Comparison of ENCODE assay signal across 24 cellular contexts in genomic region chr11:64605248-64605560, GRCh38. TPM values are rescaled to one million over a fixed set of nuclear protein-coding genes. Genes with fewer than 3 reads are reported as not detected.
"Had no signal": no experiment of that assay in that cellular context is flagged by ENCODE, and none has a peak within 500 bp of the region (broad histone marks: within the 10 kb centered on the region; RNA-seq: fewer than 3 reads in every experiment).

No MANE protein-coding gene starts in this region.

- H3K27me3 Mint-ChIP-seq: activated CD4-positive, alpha-beta memory T cell treated with anti-CD3 and anti-CD28 coated beads, Interleukin-2, amount 10 ng/mL, durations not matched to agents 7 days and 5 days; activated naive CD8-positive, alpha-beta T cell had no signal

- H3K27me3 ChIP-seq: colonic mucosa, neural progenitor cell, pancreas, right lobe of liver, transverse colon, uterus had no signal

- H3K4me3 Mint-ChIP-seq: activated B cell treated with CpG ODN at 0.5 μM for 24 hours; activated CD4-positive, alpha-beta memory T cell treated with anti-CD3 and anti-CD28 coated beads, Interleukin-2, amount 10 ng/mL, durations not matched to agents 7 days and 5 days; activated CD8-positive, alpha-beta memory T cell treated with anti-CD3 and anti-CD28 coated beads, Interleukin-2, amount 10 ng/mL, durations not matched to agents 7 days and 5 days; activated naive CD8-positive, alpha-beta T cell; neural progenitor cell; stimulated activated naive CD8-positive, alpha-beta T cell treated with anti-CD3 and anti-CD28 coated beads, Interleukin-15, amount 100 ng/mL, for 72 hours had no signal

- H3K27ac ChIP-seq: colonic mucosa, foreskin keratinocyte, left lung, neural progenitor cell, pancreas, right lobe of liver, suprapubic skin, transverse colon, uterus had no signal

- H3K9ac ChIP-seq: neural progenitor cell had no signal

- H3K36me3 ChIP-seq: colonic mucosa, left lung, neural progenitor cell, pancreas, right lobe of liver, suprapubic skin, transverse colon, uterus had no signal

- H3K4me3 ChIP-seq: colonic mucosa, left lung, neural progenitor cell, pancreas, right lobe of liver, suprapubic skin, transverse colon, uterus had no signal

- H3K36me3 Mint-ChIP-seq: activated CD8-positive, alpha-beta memory T cell treated with anti-CD3 and anti-CD28 coated beads, Interleukin-2, amount 10 ng/mL, durations not matched to agents 7 days and 5 days; activated naive CD8-positive, alpha-beta T cell; neural progenitor cell had no signal

- H3K27ac Mint-ChIP-seq: activated B cell treated with CpG ODN at 0.5 μM for 24 hours; activated CD4-positive, alpha-beta memory T cell treated with anti-CD3 and anti-CD28 coated beads, Interleukin-2, amount 10 ng/mL, durations not matched to agents 7 days and 5 days; activated CD8-positive, alpha-beta memory T cell treated with anti-CD3 and anti-CD28 coated beads, Interleukin-2, amount 10 ng/mL, durations not matched to agents 7 days and 5 days; activated naive CD8-positive, alpha-beta T cell; stimulated activated naive CD8-positive, alpha-beta T cell treated with anti-CD3 and anti-CD28 coated beads, Interleukin-15, amount 100 ng/mL, for 72 hours had no signal

- H3K4me1 ChIP-seq: colonic mucosa, foreskin keratinocyte, left lung, pancreas, right lobe of liver had no signal

- FAIRE-seq: keratinocyte, pancreas, small intestine had no signal

- H3K4me1 Mint-ChIP-seq: activated B cell treated with CpG ODN at 0.5 μM for 24 hours; activated CD4-positive, alpha-beta memory T cell treated with anti-CD3 and anti-CD28 coated beads, Interleukin-2, amount 10 ng/mL, durations not matched to agents 7 days and 5 days; activated CD8-positive, alpha-beta memory T cell treated with anti-CD3 and anti-CD28 coated beads, Interleukin-2, amount 10 ng/mL, durations not matched to agents 7 days and 5 days had no signal

- H3K4me2 ChIP-seq: neural progenitor cell had no signal

- H3K9me3 ChIP-seq: colonic mucosa, left lung, pancreas, right lobe of liver, suprapubic skin, transverse colon, uterus had no signal

- ATAC-seq: activated CD8-positive, alpha-beta memory T cell treated with anti-CD3 and anti-CD28 coated beads, Interleukin-2, amount 10 ng/mL, durations not matched to agents 7 days and 5 days; foreskin keratinocyte; left lung; pancreas; stimulated activated naive CD8-positive, alpha-beta T cell treated with anti-CD3 and anti-CD28 coated beads, Interleukin-15, amount 100 ng/mL, for 72 hours had no signal

- H3K9me3 Mint-ChIP-seq: activated B cell treated with CpG ODN at 0.5 μM for 24 hours; activated CD4-positive, alpha-beta memory T cell treated with anti-CD3 and anti-CD28 coated beads, Interleukin-2, amount 10 ng/mL, durations not matched to agents 7 days and 5 days; neural progenitor cell; stimulated activated naive CD8-positive, alpha-beta T cell treated with anti-CD3 and anti-CD28 coated beads, Interleukin-15, amount 100 ng/mL, for 72 hours had no signal

- DNase-seq: activated B cell treated with CpG ODN at 0.5 μM for 24 hours; activated CD4-positive, alpha-beta memory T cell treated with anti-CD3 and anti-CD28 coated beads, Interleukin-2, amount 10 ng/mL, durations not matched to agents 7 days and 5 days; activated CD4-positive, alpha-beta T cell treated with anti-CD3 and anti-CD28 coated beads for 48 hours; activated CD8-positive, alpha-beta memory T cell treated with anti-CD3 and anti-CD28 coated beads, Interleukin-2, amount 10 ng/mL, durations not matched to agents 7 days and 5 days; central memory CD4-positive, alpha-beta T cell; colonic mucosa; foreskin keratinocyte; left lung; mammary epithelial cell; right lobe of liver; small intestine; stimulated activated CD4-positive, alpha-beta T cell treated with anti-CD3 and anti-CD28 coated beads, Interleukin-15, amount 100 ng/mL, for 24 hours; stimulated activated CD4-positive, alpha-beta T cell treated with anti-CD3 and anti-CD28 coated beads, Interleukin-2, amount 100 ng/mL, for 48 hours; stimulated activated naive CD8-positive, alpha-beta T cell treated with anti-CD3 and anti-CD28 coated beads, Interleukin-15, amount 100 ng/mL, for 72 hours; transverse colon; uterus had no signal

- H2AFZ ChIP-seq: neural progenitor cell had no signal

RNA-seq across cellular contexts. Expression of gene SLC22A12, which starts 14.2 kb away (rescaled TPM):
- total RNA-seq: activated B cell treated with CpG ODN at 0.5 μM for 24 hours; activated CD4-positive, alpha-beta memory T cell treated with anti-CD3 and anti-CD28 coated beads, Interleukin-2, amount 10 ng/mL, durations not matched to agents 7 days and 5 days; activated CD8-positive, alpha-beta memory T cell treated with anti-CD3 and anti-CD28 coated beads, Interleukin-2, amount 10 ng/mL, durations not matched to agents 7 days and 5 days; colonic mucosa; epithelial cell of proximal tubule; fibroblast of lung; foreskin keratinocyte; left lung; mammary epithelial cell; pancreas; pulmonary artery endothelial cell; suprapubic skin; transverse colon; uterus had no signal
- polyA plus RNA-seq: fibroblast of lung, foreskin keratinocyte, keratinocyte, mammary epithelial cell, pancreas, small intestine had no signal

RNA-seq across cellular contexts. Expression of gene SLC22A11, which starts 49.5 kb away (rescaled TPM):
- total RNA-seq: activated B cell treated with CpG ODN at 0.5 μM for 24 hours; activated CD4-positive, alpha-beta memory T cell treated with anti-CD3 and anti-CD28 coated beads, Interleukin-2, amount 10 ng/mL, durations not matched to agents 7 days and 5 days; activated CD8-positive, alpha-beta memory T cell treated with anti-CD3 and anti-CD28 coated beads, Interleukin-2, amount 10 ng/mL, durations not matched to agents 7 days and 5 days; colonic mucosa; fibroblast of lung; foreskin keratinocyte; left lung; mammary epithelial cell; pulmonary artery endothelial cell; suprapubic skin; transverse colon had no signal
- polyA plus RNA-seq: fibroblast of lung, foreskin keratinocyte, keratinocyte, mammary epithelial cell had no signal
